ENCODE assay signal across 10 cellular contexts in genomic region chr1:24927886-24928630, GRCh38. TPM values are rescaled to one million over a fixed set of nuclear protein-coding genes. Genes with fewer than 3 reads are reported as not detected.
DNase-seq lines count a peak whose midpoint lies in the region; ATAC-seq, FAIRE-seq and TF ChIP-seq lines count a peak whose summit lies in the region.
"Had no signal": no experiment of that assay in that cellular context is flagged by ENCODE, and none has a peak within 500 bp of the region (broad histone marks: within the 10 kb centered on the region; RNA-seq: fewer than 3 reads in every experiment).

No MANE protein-coding gene starts in this region.

- no peak for TF ChIP-seq CTCF in GM12878 (IDR thresholded peaks at IDR 0.05 in 2 of 3, conservative IDR thresholded peaks at IDR 0.05 in 1 of 3; ENCODE audit: control insufficient read depth in 2 of 3, extremely low read depth in 1 of 3, insufficient read depth in 1 of 3, low read depth in 3 of 3, low read length in 3 of 3)

- H3K9ac ChIP-seq in GM12878 (ENCODE audit: control insufficient read depth, insufficient read depth, low read length), result peak overlapping the region; percentile 86

- H3K4me3 ChIP-seq in CD4-positive, alpha-beta memory T cell (ENCODE audit: low read length in 2 of 2), result peak overlapping the region; percentile 81 to 84
- peak overlapping the region; percentile 99 for H3K4me3 ChIP-seq in GM12878

- intact Hi-C loops in CD4-positive, alpha-beta memory T cell (cut with micrococcal nuclease), result loop anchor here (10.0 kb wide), 1 partner anchor 423 kb away; the partner anchor contains the start of gene RCAN3
- intact Hi-C loops in GM12878 (cut with micrococcal nuclease; ENCODE audit: unreplicated experiment), result loop anchor here (5.0 to 10.0 kb wide), 2 partner anchors 174 to 277 kb away; no protein-coding TSS in a partner anchor

- H3K36me3 ChIP-seq in CD4-positive, alpha-beta memory T cell (ENCODE audit: insufficient read depth, low read length), result peaks cover 22% of the 10 kb centered on the region
- H3K36me3 ChIP-seq in GM12878 (ENCODE audit: control insufficient read depth in 2 of 2, insufficient read depth in 2 of 2, low read length in 1 of 2), result peaks cover 22 to 24% of the 10 kb centered on the region in 2 experiments

- CTCF ChIA-PET in CD4-positive, alpha-beta memory T cell (lab: Charles Lee; ENCODE audit: partially characterized antibody), result interaction anchor here (0.8 to 15.6 kb wide), 8 partner anchors 15 to 173 kb away, joined by 3 to 296 read pairs (median 16); no protein-coding TSS in a partner anchor
- CTCF ChIA-PET in GM12878 (lab: Yijun Ruan, JAX), result interaction anchor here (1.1 to 20.9 kb wide), 12 partner anchors 19 to 214 kb away, joined by 3 to 314 read pairs (median 6); no protein-coding TSS in a partner anchor

- H3K27ac ChIP-seq in CD4-positive, alpha-beta memory T cell (ENCODE audit: low read depth, low read length), result peak overlapping the region; percentile 98
- peak overlapping the region; percentile 89 for H3K27ac ChIP-seq in GM12878 (ENCODE audit: control insufficient read depth, insufficient read depth)

- H3K79me2 ChIP-seq in GM12878 (ENCODE audit: control insufficient read depth, insufficient read depth, low read length), result peaks cover 98% of the 10 kb centered on the region

- TF ChIP-seq RAD21 in GM12878 (IDR thresholded peaks at IDR 0.05; ENCODE audit: insufficient read depth, low read depth, low read length), result no peak

- in situ Hi-C loops in GM12878 (cut with MboI), result no loop called here

- no peaks in the 10 kb centered on the region for H3K9me3 ChIP-seq in CD4-positive, alpha-beta memory T cell (ENCODE audit: control insufficient read depth in 1 of 2, low read length in 2 of 2)
- no peaks in the 10 kb centered on the region for H3K9me3 ChIP-seq in GM12878 (replicated peaks; ENCODE audit: control insufficient read depth, insufficient read depth, low read length)

- FAIRE-seq in GM12878 (lab: Jason Lieb, UNC), result no peak

- H4K20me1 ChIP-seq in GM12878 (ENCODE audit: control insufficient read depth, insufficient read depth), result peaks cover 10% of the 10 kb centered on the region

- peak overlapping the region; percentile 93 for H3K4me2 ChIP-seq in GM12878 (ENCODE audit: control insufficient read depth, insufficient read depth)

- SMC1A ChIA-PET in GM12878 (lab: Charles Lee; ENCODE audit: uncharacterized antibody, unreplicated experiment), result interaction anchor here (0.6 to 23.9 kb wide), 18 partner anchors 7 to 278 kb away, joined by 3 to 391 read pairs (median 5); no protein-coding TSS in a partner anchor

- peaks cover 77% of the 10 kb centered on the region for H3K4me1 ChIP-seq in CD4-positive, alpha-beta memory T cell (ENCODE audit: insufficient read depth, low read length)
- peaks cover 49% of the 10 kb centered on the region for H3K4me1 ChIP-seq in GM12878 (ENCODE audit: control insufficient read depth, insufficient read depth, low read length)

- no peak; the same call in none of the 2 replicates for TF ChIP-seq POLR2A in GM12878 (IDR thresholded peaks at IDR 0.05; ENCODE audit: low read depth, low read length)

- RAD21 ChIA-PET in GM12878 (lab: Charles Lee; ENCODE audit: unreplicated experiment), result interaction anchor here (0.6 to 11.2 kb wide), 17 partner anchors 10 to 937 kb away, joined by 3 to 150 read pairs (median 7); partner anchors contain the start of gene CLIC4

- no peak for TF ChIP-seq EP300 in GM12878 (IDR thresholded peaks at IDR 0.05; ENCODE audit: borderline replicate concordance in 1 of 2, control insufficient read depth in 1 of 2, low read depth in 2 of 2, low read length in 2 of 2)

- H2AFZ ChIP-seq in GM12878 (ENCODE audit: control insufficient read depth, low read depth, low read length), result no peak overlapping the region

- no peaks in the 10 kb centered on the region for H3K9me3 Mint-ChIP-seq in CD4-positive, alpha-beta memory T cell
- H3K9me3 Mint-ChIP-seq in IgD-negative memory B cell (no peaks in the 10 kb centered on the region), naive B cell (no peaks in the 10 kb centered on the region)

- no peaks in the 10 kb centered on the region for H3K27me3 Mint-ChIP-seq in CD4-positive, alpha-beta memory T cell
- H3K27me3 Mint-ChIP-seq in IgD-negative memory B cell (no peaks in the 10 kb centered on the region), naive B cell (no peaks in the 10 kb centered on the region)

- peaks cover 32 to 57% of the 10 kb centered on the region in 2 donors for H3K36me3 Mint-ChIP-seq in CD4-positive, alpha-beta memory T cell
- H3K36me3 Mint-ChIP-seq in IgD-negative memory B cell (peaks cover 4% of the 10 kb centered on the region), naive B cell (peaks cover 0 to 4% of the 10 kb centered on the region in 2 donors)

- DNase-seq in CD4-positive, alpha-beta memory T cell, result no peak
- DNase-seq in GM12878 (ENCODE audit: low read depth, low spot score) (no peak), naive B cell (no peak), NCI-H1694 (lab: John Stamatoyannopoulos, UW) (no peak), NCI-H2107 treated with DMSO at 0.1 percent for 48 hours (lab: John Stamatoyannopoulos, UW; ENCODE audit: unreplicated experiment) (no peak), NCI-H345 (lab: John Stamatoyannopoulos, UW) (no peak)
- DNase-seq: NCI-H2029 treated with DMSO at 0.1 percent for 48 hours, occipital lobe had no signal

- POLR2A ChIA-PET in CD4-positive, alpha-beta memory T cell (lab: Charles Lee; ENCODE audit: partially characterized antibody), result interaction anchor here (0.7 to 14.0 kb wide), 21 partner anchors 13 to 610 kb away, joined by 3 to 335 read pairs (median 5); partner anchors contain the start of genes CLIC4, RCAN3, RSRP1 and SYF2
- POLR2A ChIA-PET in GM12878 (lab: Charles Lee), result interaction anchor here (0.7 to 7.2 kb wide), 19 partner anchors 12 to 513 kb away, joined by 3 to 75 read pairs (median 4); partner anchors contain the start of genes CLIC4 and NIPAL3

- H3K4me3 Mint-ChIP-seq in CD4-positive, alpha-beta memory T cell, result peak overlapping the region; percentile 87 to 98 (median 97)
- H3K4me3 Mint-ChIP-seq in IgD-negative memory B cell, result peak overlapping the region; percentile 86 to 100 (median 100)
- H3K4me3 Mint-ChIP-seq in naive B cell, result peak overlapping the region; percentile 97 to 100 (median 99)

- BruUV-seq in GM12878 (replicated peaks; lab: Mats Ljungman, UMichigan), result no TSS peak

- peaks cover 27 to 83% (median 55%) of the 10 kb centered on the region in 4 donors for H3K4me1 Mint-ChIP-seq in CD4-positive, alpha-beta memory T cell
- H3K4me1 Mint-ChIP-seq in IgD-negative memory B cell (peaks cover 35 to 40% (median 36%) of the 10 kb centered on the region in 3 donors), naive B cell (peaks cover 38 to 68% (median 56%) of the 10 kb centered on the region in 3 donors)

- peak overlapping the region; percentile 99 to 100 (median 100) for H3K27ac Mint-ChIP-seq in CD4-positive, alpha-beta memory T cell
- peak overlapping the region; percentile 90 to 99 (median 99) for H3K27ac Mint-ChIP-seq in IgD-negative memory B cell
- H3K27ac Mint-ChIP-seq in naive B cell, result peak overlapping the region; percentile 97 to 100 (median 99)

- under 1% methylated on average over 14 of the region's 14 CpGs for WGBS in GM12878 (ENCODE audit: insufficient coverage, insufficient replicate concordance, low lambda C conversion rate, missing lambda C conversion rate)

- ATAC-seq in GM12878 (no peak), naive B cell (ENCODE audit: low read depth in 2 of 2) (no peak), GM19328 (IDR thresholded peaks at IDR 0.05; ENCODE audit: unreplicated experiment) (no peak)

- H3K27me3 ChIP-seq in CD4-positive, alpha-beta memory T cell (ENCODE audit: insufficient read depth, low read length), result no peaks in the 10 kb centered on the region
- no peaks in the 10 kb centered on the region for H3K27me3 ChIP-seq in GM12878 (replicated peaks in 1 of 2; ENCODE audit: control insufficient read depth in 2 of 2, insufficient read depth in 2 of 2, low read length in 1 of 2)

TF ChIP-seq in GM12878, 131 proteins besides CTCF, POLR2A, EP300 and RAD21 (continues in another document):
- no peak for TF ChIP-seq ELK1 (IDR thresholded peaks at IDR 0.05; ENCODE audit: low read depth, low read length)
- 0 out of 2 replicates have a peak, but pooled peaks have one; percentile 14 for TF ChIP-seq SPI1 (IDR thresholded peaks at IDR 0.05; ENCODE audit: borderline replicate concordance, insufficient read depth, low read depth, low read length)
- peak; percentile 28 for TF ChIP-seq POLR2AphosphoS5 (IDR thresholded peaks at IDR 0.05; ENCODE audit: low read length)
- TF ChIP-seq TBL1XR1 (IDR thresholded peaks at IDR 0.05; ENCODE audit: low read depth, low read length), result peak; percentile 17; the same call in 1 of the 2 replicates

RNA-seq across cellular contexts. Expression of gene RUNX3, which starts 2.0 kb away (rescaled TPM):
- 100 to 1,000 TPM; 105 to 112 TPM for total RNA-seq in CD4-positive, alpha-beta memory T cell
- 10 to 100 TPM; 12.5 to 50.8 TPM for polyA plus RNA-seq in CD4-positive, alpha-beta memory T cell
- polyA plus RNA-seq in IgD-negative memory B cell (30.1 TPM), GM12878 (2011; rRNA removed) (15.0 and 25.8 TPM in 2 replicates), GM12878 (2014; fragmentation: Illumina TruSeq; extraction: Trizol) (48.8 and 61.7 TPM in 2 replicates), GM12878 (2014; fragmentation: Nextera tagmentation; extraction: Ambion mirVana) (10 to 100 TPM; 21.6 to 26.3 TPM), GM12878 (2014; rRNA removed) (64.7 and 79.6 TPM in 2 replicates), GM12878 (2016; fragmentation: Nextera tagmentation; extraction: Ambion mirVana) (10 to 100 TPM; 29.3 to 34.0 TPM), naive B cell (ENCODE audit: low read depth in 6 of 6) (10 to 100 TPM; 14.7 to 28.7 (median 18.2) TPM)
- total RNA-seq in GM12878 (2013; cell fraction: nucleolus; rRNA removed), result 101 and 106 TPM in 2 replicates
- total RNA-seq in GM12878 (2014; rRNA removed) (25.8 and 33.5 TPM in 2 replicates), GM12878 (2014; rRNA removed; fragmentation: Illumina TruSeq; extraction: Trizol) (18.4 and 19.0 TPM in 2 replicates), GM12878 (2021) (148 and 151 TPM in 2 replicates)
- 44.1 TPM for polyA plus RNA-seq in GM12878 (2011; ENCODE audit: low read depth)
- 45.6 and 51.9 TPM in 2 replicates for polyA plus RNA-seq in GM12878 (2011; cell fraction: cytosol; rRNA removed)
- polyA plus RNA-seq in GM12878 (2011; cell fraction: nucleus; rRNA removed), result 72.8 and 112 TPM in 2 replicates
- polyA plus RNA-seq in GM12878 (2012), result 91.6 and 104 TPM in 2 replicates
- 20.0 and 31.7 TPM in 2 replicates for polyA minus RNA-seq in GM12878 (2011; rRNA and poly(A)+ RNA removed)
- 30.6 and 47.6 TPM in 2 replicates for polyA minus RNA-seq in GM12878 (2011; cell fraction: cytosol; rRNA and poly(A)+ RNA removed)
- polyA minus RNA-seq in GM12878 (2011; cell fraction: nucleus; rRNA and poly(A)+ RNA removed), result 30.8 and 46.2 TPM in 2 replicates
